2 cellular contexts compared by ENCODE assay signal in genomic region chr2:86520153-86520552, GRCh38.
A peak's percentile ranks its signal among the peaks of the same experiment; 100 is the strongest.
TF ChIP-seq lines count a peak whose summit lies in the region.

No MANE protein-coding gene starts in this region.

TF ChIP-seq in HCT116, 20 proteins besides CTCF, POLR2A, EP300 and RAD21:
- no peak for TF ChIP-seq POLR2AphosphoS5 (IDR thresholded peaks at IDR 0.05; ENCODE audit: low read depth, low read length)
- TF ChIP-seq EZH2 (IDR thresholded peaks at IDR 0.05): no peak
- TF ChIP-seq ZNF274 (IDR thresholded peaks at IDR 0.05; ENCODE audit: low read depth, low read length): no peak
- no peak for TF ChIP-seq FOSL1 (IDR thresholded peaks at IDR 0.05; ENCODE audit: low read depth)
- no peak for TF ChIP-seq EGR1 (IDR thresholded peaks at IDR 0.05; ENCODE audit: low read depth)
- no peak for TF ChIP-seq CEBPB (IDR thresholded peaks at IDR 0.05; ENCODE audit: low read depth)
- TF ChIP-seq CBX3 (IDR thresholded peaks at IDR 0.05; ENCODE audit: low read depth): peak; percentile 50; the same call in 1 of the 2 replicates
TF ChIP-seq in HCT116: peak in this region for 1.

TF ChIP-seq in GM12878, 131 proteins besides CTCF, POLR2A, EP300 and RAD21:
- TF ChIP-seq IKZF1 (conservative IDR thresholded peaks at IDR 0.05) (no peak), CBX5 (IDR thresholded peaks at IDR 0.05; ENCODE audit: low read depth) (peak; percentile 92; the same call in 1 of the 2 replicates), CBX3 (IDR thresholded peaks at IDR 0.05; ENCODE audit: borderline replicate concordance, low read depth) (0 out of 2 replicates have a peak, but pooled peaks have one; percentile 42), NRF1 (conservative IDR thresholded peaks at IDR 0.05; ENCODE audit: low read depth, low read length) (no peak), SMC3 (IDR thresholded peaks at IDR 0.05; ENCODE audit: borderline replicate concordance, low read length) (no peak)
